ENCODE assay signal across 8 cellular contexts in the genomic region with DNA sequence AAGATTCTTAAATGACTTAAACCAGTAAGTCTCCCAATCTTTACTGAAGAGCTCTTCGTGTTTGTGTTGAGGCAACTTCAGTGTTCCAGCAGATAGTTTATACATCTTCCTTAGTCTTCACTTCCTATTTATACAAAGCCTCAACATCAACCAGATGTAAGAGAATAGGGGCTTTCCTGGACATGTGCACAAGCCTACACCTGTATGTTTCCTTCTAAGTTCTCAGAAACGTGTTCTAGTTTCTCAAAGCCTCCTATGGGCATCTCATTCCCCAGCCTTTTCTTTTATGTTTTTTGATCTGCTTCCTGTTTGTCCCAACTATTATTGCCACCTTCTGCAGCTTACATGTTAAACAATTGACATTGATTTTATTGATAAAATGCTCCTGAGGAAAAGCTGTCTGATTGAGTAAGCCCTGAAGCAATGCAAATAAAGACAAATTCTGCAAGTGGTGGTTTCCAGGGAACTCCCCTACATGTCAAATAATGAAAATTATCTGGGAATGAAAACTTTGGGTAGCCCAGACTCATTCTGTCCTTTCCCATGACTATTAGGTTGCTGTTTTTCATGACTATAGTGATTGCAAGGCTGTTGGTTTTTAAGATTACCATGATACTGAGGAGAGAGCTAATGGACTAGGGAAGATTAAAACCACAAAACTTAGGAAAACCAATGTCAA.
DNase-seq lines count a peak whose midpoint lies in the region; ATAC-seq and TF ChIP-seq lines count a peak whose summit lies in the region.

No MANE protein-coding gene starts in this region.

- DNase-seq in endodermal cell: no peak
- no peak for DNase-seq in activated gamma-delta T cell (lab: John Stamatoyannopoulos, UW)
- DNase-seq in NCI-H1092 treated with DMSO at 0.1 percent for 48 hours (lab: John Stamatoyannopoulos, UW): no peak
- DNase-seq in GDM1 (lab: John Stamatoyannopoulos, UW): no peak
- no peak for DNase-seq in posterior vena cava (ENCODE audit: low spot score)

- no peak overlapping the region for H3K27ac ChIP-seq in endodermal cell (ENCODE audit: low read depth, low read length)

- H3K27me3 ChIP-seq in endodermal cell (ENCODE audit: control insufficient read depth, insufficient read depth, low read length, poor library complexity, severe bottlenecking): no peaks in the 10 kb centered on the region

- H3K9me3 ChIP-seq in endodermal cell (ENCODE audit: control insufficient read depth, low read length): no peaks in the 10 kb centered on the region

- intact Hi-C loops in posterior vena cava (cut with DNase I): no loop called here

- 84 to 94% methylated on average over 2 of the region's 2 CpGs for WGBS in endodermal cell (ENCODE audit: insufficient coverage in 1 of 2, insufficient read length in 1 of 2), 2 experiments

- peaks cover 24% of the 10 kb centered on the region for H3K9me3 Mint-ChIP-seq in endodermal cell

- peak overlapping the region; percentile 31 for H3K4me3 ChIP-seq in endodermal cell (ENCODE audit: low read length)

- H3K4me1 ChIP-seq in endodermal cell (ENCODE audit: control insufficient read depth, insufficient read depth, low read length): no peaks in the 10 kb centered on the region

- H3K27ac Mint-ChIP-seq in endodermal cell: no peak overlapping the region

- peak; percentile 60 for ATAC-seq in GM18858 (IDR thresholded peaks at IDR 0.05; ENCODE audit: unreplicated experiment)
- ATAC-seq in GM21367 (IDR thresholded peaks at IDR 0.05; ENCODE audit: unreplicated experiment): peak; percentile 48
- peak; percentile 46 for ATAC-seq in HG03064 (IDR thresholded peaks at IDR 0.05; ENCODE audit: low read depth, unreplicated experiment)

- H3K36me3 ChIP-seq in endodermal cell (ENCODE audit: control insufficient read depth, insufficient read depth, low read length): no peaks in the 10 kb centered on the region

- H3K4me3 Mint-ChIP-seq in endodermal cell: no peak overlapping the region

- H3K27me3 Mint-ChIP-seq in endodermal cell (ENCODE audit: insufficient read depth): peaks cover 2% of the 10 kb centered on the region

- no peak overlapping the region for H3K9ac ChIP-seq in endodermal cell (ENCODE audit: extremely low read depth, low read length, poor library complexity, severe bottlenecking)

- H3K36me3 Mint-ChIP-seq in endodermal cell (ENCODE audit: low read depth): no peaks in the 10 kb centered on the region

- peaks cover 19% of the 10 kb centered on the region for H3K4me1 Mint-ChIP-seq in endodermal cell

- TF ChIP-seq CTCF in endodermal cell (conservative IDR thresholded peaks at IDR 0.05): no peak
